ENCODE assay signal across 8 cellular contexts in the genomic region with DNA sequence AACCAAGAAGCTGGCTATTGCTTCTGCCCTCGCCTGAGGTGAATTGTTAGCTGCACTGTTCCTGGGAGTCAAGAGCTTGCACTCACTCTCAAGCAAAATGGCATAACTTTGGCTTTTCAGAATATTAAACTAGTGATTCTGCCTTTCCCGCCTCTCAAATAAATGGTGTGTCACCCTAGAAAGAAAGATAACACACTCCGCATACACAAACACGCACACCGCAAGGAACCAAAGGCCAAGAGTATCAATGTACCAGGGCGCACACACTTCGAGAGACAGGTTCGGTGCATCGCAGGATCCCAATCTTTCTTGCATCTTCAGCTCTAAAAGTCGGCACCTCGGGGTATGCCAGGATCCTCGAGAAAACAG. TPM values are rescaled to one million over a fixed set of nuclear protein-coding genes. Genes with fewer than 3 reads are reported as not detected.
DNase-seq lines count a peak whose midpoint lies in the region; ATAC-seq and TF ChIP-seq lines count a peak whose summit lies in the region.

No MANE protein-coding gene starts in this region.

- DNase-seq in GM12865 (ENCODE audit: low read depth): no peak
- no peak for DNase-seq in coronary artery (ENCODE audit: low spot score)
- no peak for DNase-seq in lower lobe of right lung
- DNase-seq in type B pancreatic cell (ENCODE audit: extremely low spot score, unreplicated experiment): no peak
- no peak for DNase-seq in mucosa of gallbladder (ENCODE audit: low spot score)

- H3K27me3 Mint-ChIP-seq in type B pancreatic cell: no peaks in the 10 kb centered on the region

- intact Hi-C loops in lower lobe of right lung (cut with DNase I): no loop called here

- peak overlapping the region; percentile 71 for H3K4me2 ChIP-seq in OCI-LY3 (ENCODE audit: low read length)

- peaks cover 4% of the 10 kb centered on the region for H3K4me1 Mint-ChIP-seq in type B pancreatic cell (ENCODE audit: unreplicated experiment)

- H3K4me3 Mint-ChIP-seq in type B pancreatic cell: peak overlapping the region; percentile 98

- H3K9ac ChIP-seq in OCI-LY3 (ENCODE audit: low read length): peak overlapping the region; percentile 98

- H2AFZ ChIP-seq in ACC112 (ENCODE audit: low read length, unreplicated experiment) (peak overlapping the region; percentile 87), OCI-LY3 (ENCODE audit: low read depth, low read length) (peak overlapping the region; percentile 83)

- no peaks in the 10 kb centered on the region for H4K20me1 ChIP-seq in OCI-LY3 (ENCODE audit: insufficient read depth, low read length)

- peak overlapping the region; percentile 92 for H3K4me3 ChIP-seq in ACC112 (ENCODE audit: low read depth, low read length)
- peak overlapping the region; percentile 97 for H3K4me3 ChIP-seq in GM12865 (ENCODE audit: low read depth, low read length)
- H3K4me3 ChIP-seq in OCI-LY3 (ENCODE audit: low read length): peak overlapping the region; percentile 97
- peak overlapping the region; percentile 83 for H3K4me3 ChIP-seq in coronary artery
- peak overlapping the region; percentile 95 for H3K4me3 ChIP-seq in lower lobe of right lung

- peaks cover 14% of the 10 kb centered on the region for H3K9me3 Mint-ChIP-seq in type B pancreatic cell

- H3K27me3 ChIP-seq in ACC112 (ENCODE audit: insufficient read depth, low read length): no peaks in the 10 kb centered on the region
- H3K27me3 ChIP-seq in OCI-LY3 (ENCODE audit: low read depth, low read length): no peaks in the 10 kb centered on the region
- H3K27me3 ChIP-seq in lower lobe of right lung (ENCODE audit: low read depth): no peaks in the 10 kb centered on the region

- H3K79me2 ChIP-seq in ACC112 (ENCODE audit: control insufficient read depth, insufficient read depth, low read length, unreplicated experiment): peaks cover 33% of the 10 kb centered on the region
- H3K79me2 ChIP-seq in OCI-LY3 (ENCODE audit: low read length): peaks cover 24% of the 10 kb centered on the region

- TF ChIP-seq CTCF in GM12865 (IDR thresholded peaks at IDR 0.05; ENCODE audit: insufficient read depth, low read depth, low read length, missing control alignments): no peak
- TF ChIP-seq CTCF in OCI-LY3 (IDR thresholded peaks at IDR 0.05; ENCODE audit: low read depth, low read length): no peak
- TF ChIP-seq CTCF in coronary artery (IDR thresholded peaks at IDR 0.05): no peak
- TF ChIP-seq CTCF in lower lobe of right lung (IDR thresholded peaks at IDR 0.05): no peak
- TF ChIP-seq CTCF in type B pancreatic cell (conservative IDR thresholded peaks at IDR 0.05): no peak

- H3K36me3 Mint-ChIP-seq in type B pancreatic cell: peaks cover 20% of the 10 kb centered on the region

- H3K4me1 ChIP-seq in ACC112 (ENCODE audit: control insufficient read depth, insufficient read depth, low read length, unreplicated experiment) (peaks cover 10% of the 10 kb centered on the region), OCI-LY3 (ENCODE audit: low read length) (peaks cover 6% of the 10 kb centered on the region), lower lobe of right lung (peaks cover 22% of the 10 kb centered on the region)

- H3K36me3 ChIP-seq in ACC112 (ENCODE audit: insufficient read depth, low read length) (peaks cover 15% of the 10 kb centered on the region), OCI-LY3 (replicated peaks; ENCODE audit: low read depth, low read length) (peaks cover 13% of the 10 kb centered on the region), lower lobe of right lung (peaks cover 32% of the 10 kb centered on the region)

- peak overlapping the region; percentile 95 for H3K27ac Mint-ChIP-seq in type B pancreatic cell

- ATAC-seq in HG02852 (IDR thresholded peaks at IDR 0.05; ENCODE audit: unreplicated experiment): peak; percentile 30
- ATAC-seq in lower lobe of right lung: peak; percentile 58 to 69

- H3K9me3 ChIP-seq in OCI-LY3 (ENCODE audit: insufficient read depth, low read length) (no peaks in the 10 kb centered on the region), lower lobe of right lung (peaks cover 2% of the 10 kb centered on the region)

- peak overlapping the region; percentile 33 for H3K27ac ChIP-seq in ACC112 (ENCODE audit: low read depth, low read length)
- 0 out of 2 replicates have a peak overlapping the region, but pooled peaks have one; percentile 3 for H3K27ac ChIP-seq in OCI-LY3 (ENCODE audit: low read length)
- peak overlapping the region; percentile 63 to 76 for H3K27ac ChIP-seq in coronary artery
- peak overlapping the region; percentile 90 for H3K27ac ChIP-seq in lower lobe of right lung

RNA-seq across cellular contexts. Expression of a gene that starts 0.5 kb away (rescaled TPM):
- 31.1 TPM for total RNA-seq in lower lobe of right lung
- 35.1 and 40.4 TPM in 2 replicates for total RNA-seq in type B pancreatic cell (ENCODE audit: low replicate concordance)
- total RNA-seq in mucosa of gallbladder: 38.1 TPM

RNA-seq across cellular contexts. Expression of a gene that starts 15.9 kb away (rescaled TPM):
- 17.4 TPM for total RNA-seq in lower lobe of right lung
- total RNA-seq in type B pancreatic cell (ENCODE audit: low replicate concordance): 21.4 and 22.6 TPM in 2 replicates
- total RNA-seq in mucosa of gallbladder: 17.0 TPM

Comparison
In these comparisons a context has a peak if more than half of its experiments do, and no peak if none do; other contexts are left out.
1. H3K27ac ChIP-seq: peak in every context shown above with its lines; median percentile 90 in lower lobe of right lung; 70 in coronary artery; 33 in ACC112; 3 in OCI-LY3.